In the genomic region with DNA sequence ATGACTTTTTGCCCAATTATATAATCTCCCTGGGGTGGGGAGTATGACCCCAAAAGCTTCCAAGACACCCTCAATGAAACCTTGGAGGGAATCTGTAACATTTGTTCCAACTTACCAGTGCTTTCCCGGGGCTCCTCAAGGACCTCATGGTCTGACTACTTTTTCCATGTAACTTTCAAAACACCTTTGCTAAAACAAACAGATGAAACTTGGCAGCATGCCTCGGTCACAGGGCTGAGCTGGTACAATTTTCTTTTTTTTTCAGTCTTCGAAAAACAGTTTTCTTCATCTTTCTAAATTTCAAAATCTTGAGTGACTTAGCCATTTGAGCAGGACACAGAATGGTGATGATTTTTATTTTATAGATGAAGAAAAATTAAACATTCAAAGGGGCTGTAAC, we compare ENCODE assay signal across 24 cellular contexts.
A peak's percentile ranks its signal among the peaks of the same experiment; 100 is the strongest.
DNase-seq lines count a peak whose midpoint lies in the region; ATAC-seq, FAIRE-seq and TF ChIP-seq lines count a peak whose summit lies in the region.
"Had no signal": no experiment of that assay in that cellular context is flagged by ENCODE, and none has a peak within 500 bp of the region (broad histone marks: within the 10 kb centered on the region; RNA-seq: fewer than 3 reads in every experiment).

No MANE protein-coding gene starts in this region.

- intact Hi-C loops in thyroid gland (cut with DNase I), result no loop called here

- no peak for TF ChIP-seq EP300 in gastroesophageal sphincter (IDR thresholded peaks at IDR 0.05)

- H3K9me3 ChIP-seq in gastroesophageal sphincter (peaks cover 0 to 16% (median 0%) of the 10 kb centered on the region in 3 donors), thyroid gland (no peaks in the 10 kb centered on the region)
- H3K9me3 ChIP-seq: MG63, SJSA1 had no signal

- H3K27me3 ChIP-seq in gastroesophageal sphincter, result peaks cover 25% of the 10 kb centered on the region
- no peaks in the 10 kb centered on the region for H3K27me3 ChIP-seq in thyroid gland
- H3K27me3 ChIP-seq: MG63, SJSA1 had no signal

- H3K4me1 ChIP-seq in gastroesophageal sphincter (peaks cover 0 to 18% (median 0%) of the 10 kb centered on the region in 3 donors), thyroid gland (peaks cover 13 to 18% of the 10 kb centered on the region in 2 donors)

- DNase-seq in DMS 273 (lab: John Stamatoyannopoulos, UW; ENCODE audit: unreplicated experiment) (peak; percentile 54), DMS 273 treated with DMSO at 0.1 percent for 48 hours (lab: John Stamatoyannopoulos, UW) (no peak), M059J (ENCODE audit: low read depth) (peak; percentile 54), thyroid gland (peak; percentile 88 to 92), RCC 7860 (ENCODE audit: low spot score) (no peak)
- DNase-seq: CD8-positive, alpha-beta memory T cell; DMS153; GM23248; H7; Karpas-422; MG63; NCI-H1417; NCI-H1694; NCI-H2029 treated with DMSO at 0.1 percent for 48 hours; NCI-H510A; NCI-H69 had no signal

- TF ChIP-seq CTCF in gastroesophageal sphincter (IDR thresholded peaks at IDR 0.05) (no peak), thyroid gland (IDR thresholded peaks at IDR 0.05) (no peak)

- H3K4me3 ChIP-seq in gastroesophageal sphincter (no peak overlapping the region), thyroid gland (replicated peaks in 1 of 3) (no peak overlapping the region)
- H3K4me3 ChIP-seq: GM23248, MG63, SJSA1 had no signal

- H3K27ac ChIP-seq in gastroesophageal sphincter, result peak overlapping the region in 3 of 4 donors; percentile 33 to 71 (median 63)
- peak overlapping the region; percentile 70 to 73 (median 70) for H3K27ac ChIP-seq in thyroid gland
- H3K27ac ChIP-seq: 22Rv1, C4-2B, GM23248, SJSA1 had no signal

- ATAC-seq in gastroesophageal sphincter (no peak), GM18907 (IDR thresholded peaks at IDR 0.05; ENCODE audit: unreplicated experiment) (no peak)
- ATAC-seq: HepG2, Panc1 had no signal

- FAIRE-seq in RCC 7860 (lab: Jason Lieb, UNC), result no peak
- FAIRE-seq: G401.6, HepG2 had no signal

- TF ChIP-seq POLR2A in gastroesophageal sphincter (IDR thresholded peaks at IDR 0.05), result no peak
- TF ChIP-seq POLR2A in thyroid gland (IDR thresholded peaks at IDR 0.05), result no peak

- no peaks in the 10 kb centered on the region for H3K36me3 ChIP-seq in gastroesophageal sphincter
- H3K36me3 ChIP-seq in thyroid gland, result no peaks in the 10 kb centered on the region
- H3K36me3 ChIP-seq: MG63 had no signal

- WGBS in gastroesophageal sphincter (ENCODE audit: low coverage in 1 of 2), 2 donors, result 16 to 26% methylated on average over 3 of the region's 3 CpGs
- WGBS in thyroid gland, 2 donors, result 20 to 28% methylated on average over 3 of the region's 3 CpGs

Comparison
In these comparisons a context has a peak if more than half of its experiments do, and no peak if none do; other contexts are left out.
1. DNase-seq: peak in DMS 273 (single experiment), M059J (single experiment) and thyroid gland (2 of 2); none in DMS 273 treated with DMSO at 0.1 percent for 48 hours (single experiment) and RCC 7860 (single experiment).